Comparison of ENCODE assay signal across 8 cellular contexts in genomic region chr11:72222106-72222891, GRCh38. TPM values are rescaled to one million over a fixed set of nuclear protein-coding genes. Genes with fewer than 3 reads are reported as not detected.
DNase-seq lines count a peak whose midpoint lies in the region; ATAC-seq and TF ChIP-seq lines count a peak whose summit lies in the region.

No MANE protein-coding gene starts in this region.

- no TSS peak for BruUV-seq in Panc1 (replicated peaks; lab: Mats Ljungman, UMichigan)

- POLR2A ChIA-PET in GM10248 (lab: Yijun Ruan, JAX) (no interaction called here), Panc1 (lab: Charles Lee) (no interaction called here)

- H3K4me1 ChIP-seq in Panc1 (ENCODE audit: control insufficient read depth, insufficient read depth, low read length): peaks cover 18% of the 10 kb centered on the region
- H3K4me1 ChIP-seq in esophagus squamous epithelium: peaks cover 16 to 36% (median 18%) of the 10 kb centered on the region in 3 donors
- H3K4me1 ChIP-seq in rectal smooth muscle tissue (ENCODE audit: control insufficient read depth, insufficient read depth, low read length): peaks cover 14% of the 10 kb centered on the region

- CTCF ChIA-PET in GM10248 (lab: Yijun Ruan, JAX) (interaction anchor here (0.7 to 3.2 kb wide), 5 partner anchors 15 to 78 kb away, joined by 3 to 28 read pairs (median 3); no protein-coding TSS in a partner anchor), Panc1 (lab: Charles Lee) (no interaction called here)

- 43 to 54% methylated on average over 4 of the region's 6 CpGs for WGBS in esophagus squamous epithelium, 2 donors

- intact Hi-C loops in Panc1 (cut with micrococcal nuclease; ENCODE audit: unreplicated experiment): no loop called here
- intact Hi-C loops in esophagus squamous epithelium (cut with DNase I): no loop called here

- in situ Hi-C loops in Panc1 (cut with HindIII; ENCODE audit: low pct_unique_long_range_greater_than_20kb, low sequenced_read_pairs): no loop called here

- H3K4me3 ChIP-seq in Panc1 (ENCODE audit: low read depth in 2 of 2, low read length in 2 of 2) (peak overlapping the region; percentile 95), esophagus squamous epithelium (peak overlapping the region; percentile 72 to 95 (median 83)), rectal smooth muscle tissue (ENCODE audit: low read length) (peak overlapping the region; percentile 70)

- H3K36me3 ChIP-seq in Panc1 (ENCODE audit: control insufficient read depth, insufficient read depth, low read length): no peaks in the 10 kb centered on the region
- peaks cover 0 to 8% (median 0%) of the 10 kb centered on the region in 3 donors for H3K36me3 ChIP-seq in esophagus squamous epithelium
- no peaks in the 10 kb centered on the region for H3K36me3 ChIP-seq in rectal smooth muscle tissue (ENCODE audit: control insufficient read depth, insufficient read depth, low read length)

- DNase-seq in GM10248 (ENCODE audit: extremely low spot score): peak; percentile 7
- no peak for DNase-seq in Panc1 (ENCODE audit: low read depth, low spot score)
- no peak for DNase-seq in esophagus squamous epithelium (lab: John Stamatoyannopoulos, UW)
- DNase-seq in germinal center (ENCODE audit: low spot score): no peak

- H3K27ac ChIP-seq in Panc1 (ENCODE audit: low read length): peak overlapping the region; percentile 89
- peak overlapping the region; percentile 94 to 99 (median 98) for H3K27ac ChIP-seq in esophagus squamous epithelium
- H3K27ac ChIP-seq in rectal smooth muscle tissue (ENCODE audit: low read depth, low read length): peak overlapping the region; percentile 86

- no peak for ATAC-seq in Panc1
- ATAC-seq in GM21825 (IDR thresholded peaks at IDR 0.05; ENCODE audit: unreplicated experiment): no peak
- no peak for ATAC-seq in HG03469 (IDR thresholded peaks at IDR 0.05; ENCODE audit: unreplicated experiment)
- ATAC-seq in HG03354 (IDR thresholded peaks at IDR 0.05; ENCODE audit: poor library complexity, severe bottlenecking, unreplicated experiment): no peak

- peak overlapping the region; percentile 40 for H3K9ac ChIP-seq in rectal smooth muscle tissue (ENCODE audit: low read length)

- no peak for TF ChIP-seq POLR2A in esophagus squamous epithelium (IDR thresholded peaks at IDR 0.05)

- no peaks in the 10 kb centered on the region for H3K27me3 ChIP-seq in Panc1 (ENCODE audit: control insufficient read depth, insufficient read depth, low read length)
- peaks cover 0 to 5% (median 0%) of the 10 kb centered on the region in 4 donors for H3K27me3 ChIP-seq in esophagus squamous epithelium
- no peaks in the 10 kb centered on the region for H3K27me3 ChIP-seq in rectal smooth muscle tissue (ENCODE audit: control insufficient read depth, insufficient read depth, low read length)

- TF ChIP-seq CTCF in GM10248 (IDR thresholded peaks at IDR 0.05; ENCODE audit: control extremely low read depth, extremely low read depth, low read depth, missing control alignments): no peak
- TF ChIP-seq CTCF in Panc1 (IDR thresholded peaks at IDR 0.05): no peak
- TF ChIP-seq CTCF in esophagus squamous epithelium (IDR thresholded peaks at IDR 0.05): no peak

- no peaks in the 10 kb centered on the region for H3K9me3 ChIP-seq in Panc1 (ENCODE audit: control insufficient read depth, insufficient read depth, low read depth, low read length)
- H3K9me3 ChIP-seq in esophagus squamous epithelium: no peaks in the 10 kb centered on the region

RNA-seq across cellular contexts. Expression of gene INPPL1, which starts 2.3 kb away (rescaled TPM):
- total RNA-seq in Panc1 (2021; ENCODE audit: unreplicated experiment): 298 TPM
- 383 TPM for polyA plus RNA-seq in Panc1 (2012; ENCODE audit: insufficient read length)
- 10 to 100 TPM; 22.4 to 61.2 (median 26.3) TPM for total RNA-seq in esophagus squamous epithelium

RNA-seq across cellular contexts. Expression of gene FOLR2, which starts 5.7 kb away (rescaled TPM):
- total RNA-seq in Panc1 (2021; ENCODE audit: unreplicated experiment) (not detected), esophagus squamous epithelium (10 to 100 TPM in 1 of 4 donors, 1 to 10 TPM in 2, not detected in 1; 1.7 to 41.6 (median 9.1) TPM)
- polyA plus RNA-seq in Panc1 (2012; ENCODE audit: insufficient read length): not detected

RNA-seq across cellular contexts. Expression of gene PHOX2A, which starts 21.7 kb away (rescaled TPM):
- total RNA-seq in Panc1 (2021; ENCODE audit: unreplicated experiment) (not detected), esophagus squamous epithelium (not detected)
- polyA plus RNA-seq in Panc1 (2012; ENCODE audit: insufficient read length): not detected

RNA-seq across cellular contexts. Expression of gene FOLR1, which starts 30.4 kb away (rescaled TPM):
- total RNA-seq in Panc1 (2021; ENCODE audit: unreplicated experiment) (not detected), esophagus squamous epithelium (1 to 10 TPM in 2 of 4 donors, under 1 TPM in 1, not detected in 1; 0.38 to 7.6 (median 1.5) TPM)
- polyA plus RNA-seq in Panc1 (2012; ENCODE audit: insufficient read length): not detected
